Comparison of ENCODE assay signal across 1 cellular context in the genomic region with DNA sequence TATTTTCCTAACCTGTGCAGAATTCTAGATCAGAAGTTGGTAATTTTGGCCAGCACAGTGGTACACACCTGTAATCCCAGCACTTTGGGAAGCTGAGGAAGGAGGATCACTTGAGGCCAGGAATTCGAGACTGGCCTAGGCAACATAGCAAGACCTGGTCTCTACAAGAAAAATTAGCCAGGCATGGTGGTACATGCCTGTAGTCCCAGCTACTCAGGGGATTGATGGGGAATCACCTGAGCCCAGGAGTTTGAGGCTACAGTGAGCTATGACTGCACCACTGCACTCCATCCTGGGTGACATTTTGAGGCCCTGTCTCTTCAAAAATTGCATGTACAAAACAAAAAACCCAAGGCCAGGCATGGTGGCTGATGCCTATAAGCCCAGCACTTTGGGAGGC.
TF ChIP-seq lines count a peak whose summit lies in the region.

No MANE protein-coding gene starts in this region.

TF ChIP-seq in PFSK-1, 5 proteins besides CTCF, POLR2A, EP300 and RAD21 (continued from another document):
- no peak for TF ChIP-seq TAF1 (IDR thresholded peaks at IDR 0.05; ENCODE audit: borderline replicate concordance, insufficient read depth, low read length)
